Comparison of ENCODE assay signal across 9 cellular contexts in genomic region chr17:6435968-6436367, GRCh38. TPM values are rescaled to one million over a fixed set of nuclear protein-coding genes. Genes with fewer than 3 reads are reported as not detected.
DNase-seq lines count a peak whose midpoint lies in the region; ATAC-seq, FAIRE-seq and TF ChIP-seq lines count a peak whose summit lies in the region.
"Had no signal": no experiment of that assay in that cellular context is flagged by ENCODE, and none has a peak within 500 bp of the region (broad histone marks: within the 10 kb centered on the region; RNA-seq: fewer than 3 reads in every experiment).

No MANE protein-coding gene starts in this region.

- TF ChIP-seq POLR2A in GM12891 (IDR thresholded peaks at IDR 0.05; ENCODE audit: low read depth, low read length), result no peak

- no peak overlapping the region for H3K27ac ChIP-seq in liver (ENCODE audit: low read depth in 1 of 2, low read length in 2 of 2)

- H3K9ac ChIP-seq in liver (ENCODE audit: low read depth in 1 of 2, low read length in 2 of 2), result no peak overlapping the region

- H3K27me3 ChIP-seq in liver (ENCODE audit: control insufficient read depth in 4 of 4, insufficient read depth in 4 of 4, low read length in 3 of 4), result peaks cover 0 to 3% (median 0%) of the 10 kb centered on the region in 4 donors

- no peaks in the 10 kb centered on the region for H3K9me3 ChIP-seq in liver (ENCODE audit: control insufficient read depth in 4 of 4, low read length in 3 of 4)

- peak; percentile 81 to 90 for ATAC-seq in activated CD4-positive, CD25-positive, alpha-beta regulatory T cell treated with anti-CD3 and anti-CD28 coated beads, Interleukin-2, amount 50 U/mL, for 24 hours
- ATAC-seq in GM19455 (IDR thresholded peaks at IDR 0.05; ENCODE audit: unreplicated experiment), result no peak

- no peaks in the 10 kb centered on the region for H3K36me3 ChIP-seq in liver (ENCODE audit: control insufficient read depth in 4 of 4, insufficient read depth in 3 of 4, low read depth in 1 of 4, low read length in 3 of 4)

- peak; percentile 74 for FAIRE-seq in GM12891 (lab: Jason Lieb, UNC)

- TF ChIP-seq CTCF in liver (IDR thresholded peaks at IDR 0.05; ENCODE audit: low read depth, low read length, missing input control), result peak; percentile 86

- peak; percentile 82 to 88 for TF ChIP-seq RAD21 in liver (IDR thresholded peaks at IDR 0.05)

- WGBS in liver, result 20% methylated on average over 9 of the region's 9 CpGs

- peak; percentile 66 for DNase-seq in 8988T
- DNase-seq in GM12891 (ENCODE audit: insufficient read length, low spot score), result peak; percentile 78
- DNase-seq in NCI-H2171 (lab: John Stamatoyannopoulos, UW), result peak; percentile 55
- DNase-seq in cerebellum (ENCODE audit: low spot score), result peak; percentile 81
- peak; percentile 38 to 48 (median 39) for DNase-seq in stimulated activated CD4-positive, alpha-beta T cell treated with anti-CD3 and anti-CD28 coated beads, TNF-alpha, amount 100 ng/mL, for 4 hours (ENCODE audit: low read depth in 3 of 3)

- H3K4me1 ChIP-seq in liver (ENCODE audit: control insufficient read depth in 4 of 4, insufficient read depth in 4 of 4, low read length in 3 of 4), result no peaks in the 10 kb centered on the region

- no peak overlapping the region for H3K4me3 ChIP-seq in liver (ENCODE audit: low read depth in 1 of 3, low read length in 3 of 3)

TF ChIP-seq in GM12891, 5 proteins besides CTCF, POLR2A, EP300 and RAD21:
- TF ChIP-seq POLR2AphosphoS5 (IDR thresholded peaks at IDR 0.05; ENCODE audit: low read depth, low read length) (no peak), TAF1 (IDR thresholded peaks at IDR 0.05; ENCODE audit: low read depth, low read length) (no peak), PAX5 (IDR thresholded peaks at IDR 0.05; ENCODE audit: insufficient read depth, low read length, severe bottlenecking) (no peak), POU2F2 (IDR thresholded peaks at IDR 0.05; ENCODE audit: low read depth, low read length) (no peak), SPI1 (IDR thresholded peaks at IDR 0.05; ENCODE audit: low read depth, low read length) (no peak)

TF ChIP-seq in liver, 16 proteins besides CTCF, POLR2A, EP300 and RAD21:
- TF ChIP-seq HNF4A (conservative IDR thresholded peaks at IDR 0.05) (no peak), GABPA (IDR thresholded peaks at IDR 0.05 in 1 of 2, conservative IDR thresholded peaks at IDR 0.05 in 1 of 2) (no peak), EGR1 (IDR thresholded peaks at IDR 0.05; ENCODE audit: low read depth in 2 of 2) (no peak), YY1 (IDR thresholded peaks at IDR 0.05) (no peak), SP1 (IDR thresholded peaks at IDR 0.05) (no peak), ATF3 (IDR thresholded peaks at IDR 0.05) (no peak), RXRA (IDR thresholded peaks at IDR 0.05) (no peak), NR2F2 (IDR thresholded peaks at IDR 0.05) (no peak), TAF1 (conservative IDR thresholded peaks at IDR 0.05) (no peak), FOXA2 (IDR thresholded peaks at IDR 0.05) (no peak), ZBTB33 (IDR thresholded peaks at IDR 0.05) (no peak), REST (IDR thresholded peaks at IDR 0.05) (no peak), HNF4G (IDR thresholded peaks at IDR 0.05) (no peak), FOXA1 (IDR thresholded peaks at IDR 0.05) (no peak), JUND (IDR thresholded peaks at IDR 0.05) (no peak), MAX (IDR thresholded peaks at IDR 0.05) (no peak)

RNA-seq across cellular contexts. Expression of gene AIPL1, which starts 1.0 kb away (rescaled TPM):
- polyA plus RNA-seq in GM12891 (2012; ENCODE audit: low read depth, missing spikeins), result not detected
- total RNA-seq in cerebellum, result 0.91 TPM
- total RNA-seq in liver, result not detected
- not detected for polyA plus RNA-seq in liver

RNA-seq across cellular contexts. Expression of gene PIMREG, which starts 8.3 kb away (rescaled TPM):
- polyA plus RNA-seq in GM12891 (2012; ENCODE audit: low read depth, missing spikeins), result 10.2 TPM
- total RNA-seq in cerebellum, result 13.5 TPM
- 1 to 10 TPM in 1 of 2 donors, not detected in 1; 5.2 TPM for total RNA-seq in liver
- under 1 TPM; 0.10 to 0.75 TPM for polyA plus RNA-seq in liver
- total RNA-seq: mononuclear cell had no signal
